ENCODE assay signal across 12 cellular contexts in genomic region chr18:13412901-13413300, GRCh38.
DNase-seq lines count a peak whose midpoint lies in the region; ATAC-seq and TF ChIP-seq lines count a peak whose summit lies in the region.
"Had no signal": no experiment of that assay in that cellular context is flagged by ENCODE, and none has a peak within 500 bp of the region (broad histone marks: within the 10 kb centered on the region; RNA-seq: fewer than 3 reads in every experiment).

No MANE protein-coding gene starts in this region.

- no peaks in the 10 kb centered on the region for H3K36me3 ChIP-seq in gastrocnemius medialis

- intact Hi-C loops in gastrocnemius medialis (cut with DNase I; ENCODE audit: low total_unique reads), result loop anchor here (10.0 kb wide), 1 partner anchor 198 kb away; the partner anchor contains the start of gene LDLRAD4

- peak; percentile 16 to 76 for ATAC-seq in gastrocnemius medialis
- ATAC-seq: HCT116, HepG2 had no signal

- H3K4me3 ChIP-seq in gastrocnemius medialis, result no peak overlapping the region
- H3K4me3 ChIP-seq: BLaER1 treated with 17β-estradiol and CSF1 and Interleukin-3, amounts not matched to agents 10 nM and 100 nM had no signal

- in situ Hi-C loops in gastrocnemius medialis (cut with MboI; ENCODE audit: low sequenced_read_pairs in 4 of 4), result no loop called here

- no peaks in the 10 kb centered on the region for H3K27me3 ChIP-seq in gastrocnemius medialis
- H3K27me3 ChIP-seq: BLaER1 treated with 17β-estradiol and CSF1 and Interleukin-3, amounts not matched to agents 10 nM and 100 nM had no signal

- DNase-seq in NCI-H2196 (lab: John Stamatoyannopoulos, UW; ENCODE audit: unreplicated experiment) (peak; percentile 29), NCI-H2196 treated with DMSO at 0.1 percent for 48 hours (lab: John Stamatoyannopoulos, UW; ENCODE audit: unreplicated experiment) (no peak), NCI-H2029 (lab: John Stamatoyannopoulos, UW) (peak; percentile 48), NCI-H510A (lab: John Stamatoyannopoulos, UW) (peak; percentile 64), gastrocnemius medialis (peak in 1 of 2 donors; percentile 48), DMS 273 treated with DMSO at 0.1 percent for 48 hours (lab: John Stamatoyannopoulos, UW) (no peak)
- no peak for DNase-seq in effector CD4-positive, alpha-beta T cell
- DNase-seq: ACHN; CD4-positive, CD25-positive, alpha-beta regulatory T cell had no signal

- H3K4me1 ChIP-seq in gastrocnemius medialis, result peaks cover 22 to 44% of the 10 kb centered on the region in 2 donors

- peak overlapping the region in 2 of 4 donors; percentile 36 to 64 for H3K27ac ChIP-seq in gastrocnemius medialis
- H3K27ac ChIP-seq: BLaER1 treated with 17β-estradiol and CSF1 and Interleukin-3, amounts not matched to agents 10 nM and 100 nM had no signal

- TF ChIP-seq CTCF in gastrocnemius medialis (IDR thresholded peaks at IDR 0.05 in 4 of 5, conservative IDR thresholded peaks at IDR 0.05 in 1 of 5), result peak in 1 of 5 experiments; percentile 22

- H3K9me3 ChIP-seq in gastrocnemius medialis, result no peaks in the 10 kb centered on the region

- TF ChIP-seq POLR2A in gastrocnemius medialis (IDR thresholded peaks at IDR 0.05), result no peak

Comparison
In these comparisons a context has a peak if more than half of its experiments do, and no peak if none do; other contexts are left out.
1. DNase-seq: peak in NCI-H2196 (single experiment), NCI-H2029 (single experiment) and NCI-H510A (single experiment); none in NCI-H2196 treated with DMSO at 0.1 percent for 48 hours (single experiment), DMS 273 treated with DMSO at 0.1 percent for 48 hours (single experiment) and effector CD4-positive, alpha-beta T cell (single experiment).